Comparison of ENCODE assay signal across 1 cellular context in the genomic region with DNA sequence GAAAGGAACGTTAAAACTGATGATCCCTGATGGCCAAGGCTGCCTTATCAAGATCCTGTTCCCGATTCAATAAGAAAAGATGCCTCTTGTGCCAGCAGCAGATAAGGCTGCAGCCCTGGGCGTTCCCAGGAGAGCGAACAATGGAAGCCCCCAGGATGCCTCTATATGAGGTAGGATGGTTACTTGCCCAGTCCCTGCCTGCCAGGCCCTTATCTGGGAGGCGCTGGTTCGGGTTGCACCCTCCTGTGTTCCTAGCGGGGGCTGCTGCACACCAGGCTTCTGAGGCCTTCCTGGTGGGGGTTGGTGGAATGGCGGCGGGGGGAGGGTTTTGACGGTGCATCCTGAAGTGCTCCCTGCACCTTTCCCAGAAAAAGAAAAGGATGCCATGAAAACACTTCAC.
TF ChIP-seq lines count a peak whose summit lies in the region.

No MANE protein-coding gene starts in this region.

TF ChIP-seq in H1, 55 proteins besides CTCF, POLR2A, EP300 and RAD21:
- TF ChIP-seq YY1 (IDR thresholded peaks at IDR 0.05; ENCODE audit: low read depth, low read length) (no peak), SAP30 (IDR thresholded peaks at IDR 0.05; ENCODE audit: insufficient read depth, insufficient replicate concordance, low read length) (no peak), ZNF274 (IDR thresholded peaks at IDR 0.05; ENCODE audit: borderline replicate concordance, extremely low read depth, low read length) (no peak), POLR2AphosphoS5 (IDR thresholded peaks at IDR 0.05; ENCODE audit: low read depth, low read length) (no peak), GABPA (IDR thresholded peaks at IDR 0.05; ENCODE audit: borderline replicate concordance, insufficient read depth, low read length) (no peak), CHD2 (IDR thresholded peaks at IDR 0.05; ENCODE audit: low read length) (no peak), SP4 (IDR thresholded peaks at IDR 0.05; ENCODE audit: low read length) (no peak), HDAC6 (IDR thresholded peaks at IDR 0.05; ENCODE audit: low read depth, low read length) (no peak), RNF2 (IDR thresholded peaks at IDR 0.05; ENCODE audit: borderline replicate concordance, low read depth, low read length, missing control alignments, poor library complexity, severe bottlenecking) (no peak), KDM4A (IDR thresholded peaks at IDR 0.05; ENCODE audit: low read depth, low read length, severe bottlenecking) (no peak), CBX5 (IDR thresholded peaks at IDR 0.05; ENCODE audit: low read depth, low read length) (no peak), ASH2L (IDR thresholded peaks at IDR 0.05; ENCODE audit: low read length) (no peak), SIRT6 (IDR thresholded peaks at IDR 0.05; ENCODE audit: low read length) (no peak), CEBPB (IDR thresholded peaks at IDR 0.05; ENCODE audit: low read depth, low read length) (no peak)
- TF ChIP-seq, protein P1, sequence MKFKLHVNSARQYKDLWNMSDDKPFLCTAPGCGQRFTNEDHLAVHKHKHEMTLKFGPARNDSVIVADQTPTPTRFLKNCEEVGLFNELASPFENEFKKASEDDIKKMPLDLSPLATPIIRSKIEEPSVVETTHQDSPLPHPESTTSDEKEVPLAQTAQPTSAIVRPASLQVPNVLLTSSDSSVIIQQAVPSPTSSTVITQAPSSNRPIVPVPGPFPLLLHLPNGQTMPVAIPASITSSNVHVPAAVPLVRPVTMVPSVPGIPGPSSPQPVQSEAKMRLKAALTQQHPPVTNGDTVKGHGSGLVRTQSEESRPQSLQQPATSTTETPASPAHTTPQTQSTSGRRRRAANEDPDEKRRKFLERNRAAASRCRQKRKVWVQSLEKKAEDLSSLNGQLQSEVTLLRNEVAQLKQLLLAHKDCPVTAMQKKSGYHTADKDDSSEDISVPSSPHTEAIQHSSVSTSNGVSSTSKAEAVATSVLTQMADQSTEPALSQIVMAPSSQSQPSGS (IDR thresholded peaks at IDR 0.05; ENCODE audit: low read length): no peak
